In the genomic region with DNA sequence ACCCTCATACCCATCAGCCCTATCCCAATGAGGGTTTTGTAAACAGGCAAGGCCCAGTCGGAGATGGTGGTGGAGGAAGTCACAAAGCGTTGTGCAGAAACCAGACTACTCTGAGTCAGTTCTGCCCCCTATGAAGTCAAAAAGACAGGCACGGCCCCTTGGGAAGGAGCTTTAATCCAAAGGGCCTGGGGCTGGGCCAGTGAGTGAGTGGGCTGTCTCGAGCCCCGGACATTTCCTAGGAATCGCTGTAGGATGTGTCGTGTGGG, we compare ENCODE assay signal across 9 cellular contexts. TPM values are rescaled to one million over a fixed set of nuclear protein-coding genes. Genes with fewer than 3 reads are reported as not detected.
DNase-seq lines count a peak whose midpoint lies in the region; FAIRE-seq and TF ChIP-seq lines count a peak whose summit lies in the region.
"Had no signal": no experiment of that assay in that cellular context is flagged by ENCODE, and none has a peak within 500 bp of the region (broad histone marks: within the 10 kb centered on the region; RNA-seq: fewer than 3 reads in every experiment).

No MANE protein-coding gene starts in this region.

- H3K4me3 ChIP-seq in kidney (ENCODE audit: low read length in 2 of 2) (no peak overlapping the region), transverse colon (no peak overlapping the region)

- POLR2A ChIA-PET in activated CD4-positive, alpha-beta T cell treated with anti-CD3 and anti-CD28 coated beads, Interleukin-2, amount 10 ng/mL, durations not matched to agents 7 days and 5 days (lab: Charles Lee) = interaction anchor here (0.7 to 1.8 kb wide), 3 partner anchors 10 to 209 kb away, joined by 3 to 10 read pairs (median 5); no protein-coding TSS in a partner anchor

- peaks cover 5% of the 10 kb centered on the region for H3K27me3 Mint-ChIP-seq in activated CD4-positive, alpha-beta T cell treated with anti-CD3 and anti-CD28 coated beads, Interleukin-2, amount 10 ng/mL, durations not matched to agents 7 days and 5 days
- H3K27me3 Mint-ChIP-seq in activated T-helper 2 cell treated with anti-CD3 and anti-CD28 coated beads, Interferon-gamma antibody, Interleukin-2, Interleukin-4, amounts not matched to agents 10 μg/mL and 5 μg/mL and 100 μg/mL, durations not matched to agents 14 hours and 24 hours and 36 hours (ENCODE audit: low read depth) = no peaks in the 10 kb centered on the region

- no peak overlapping the region for H3K9ac ChIP-seq in kidney (ENCODE audit: low read length in 2 of 2)

- in situ Hi-C loops in transverse colon (cut with MboI; ENCODE audit: low pct_ligation_motif_present in 1 of 4, low pct_unique_long_range_greater_than_20kb in 1 of 4, low sequenced_read_pairs in 3 of 4) = loop anchor here (5.0 to 25.0 kb wide), 7 partner anchors 57 to 447 kb away; partner anchors contain the start of genes GNAI3 (in 4 of the 4), GSTM4 (in 3 of the 4), GPR61 (in 1 of the 4) and GSTM2 (in 1 of the 4)

- H3K4me1 Mint-ChIP-seq in activated CD4-positive, alpha-beta T cell treated with anti-CD3 and anti-CD28 coated beads, Interleukin-2, amount 10 ng/mL, durations not matched to agents 7 days and 5 days = peaks cover 39% of the 10 kb centered on the region
- peaks cover 42% of the 10 kb centered on the region for H3K4me1 Mint-ChIP-seq in activated T-helper 2 cell treated with anti-CD3 and anti-CD28 coated beads, Interferon-gamma antibody, Interleukin-2, Interleukin-4, amounts not matched to agents 10 μg/mL and 5 μg/mL and 100 μg/mL, durations not matched to agents 14 hours and 24 hours and 36 hours (ENCODE audit: low read depth)

- no peak for TF ChIP-seq POLR2A in transverse colon (IDR thresholded peaks at IDR 0.05)

- H3K27ac ChIP-seq in kidney (ENCODE audit: low read depth in 2 of 2, low read length in 2 of 2) (peak overlapping the region; percentile 2 to 46), transverse colon (peak overlapping the region; percentile 93 to 98 (median 96))

- H3K36me3 Mint-ChIP-seq in activated CD4-positive, alpha-beta T cell treated with anti-CD3 and anti-CD28 coated beads, Interleukin-2, amount 10 ng/mL, durations not matched to agents 7 days and 5 days (ENCODE audit: low read depth) = peaks cover 3% of the 10 kb centered on the region
- peaks cover 26% of the 10 kb centered on the region for H3K36me3 Mint-ChIP-seq in activated T-helper 2 cell treated with anti-CD3 and anti-CD28 coated beads, Interferon-gamma antibody, Interleukin-2, Interleukin-4, amounts not matched to agents 10 μg/mL and 5 μg/mL and 100 μg/mL, durations not matched to agents 14 hours and 24 hours and 36 hours (ENCODE audit: low read depth)

- no peak for FAIRE-seq in kidney (lab: Jason Lieb, UNC)
- FAIRE-seq: small intestine had no signal

- H3K9me3 Mint-ChIP-seq in activated CD4-positive, alpha-beta T cell treated with anti-CD3 and anti-CD28 coated beads, Interleukin-2, amount 10 ng/mL, durations not matched to agents 7 days and 5 days = no peaks in the 10 kb centered on the region
- no peaks in the 10 kb centered on the region for H3K9me3 Mint-ChIP-seq in activated T-helper 2 cell treated with anti-CD3 and anti-CD28 coated beads, Interferon-gamma antibody, Interleukin-2, Interleukin-4, amounts not matched to agents 10 μg/mL and 5 μg/mL and 100 μg/mL, durations not matched to agents 14 hours and 24 hours and 36 hours

- H3K4me1 ChIP-seq in kidney (ENCODE audit: control insufficient read depth in 1 of 2, insufficient read depth in 1 of 2, low read depth in 1 of 2, low read length in 2 of 2) = peaks cover 26 to 33% of the 10 kb centered on the region in 2 donors
- peaks cover 24 to 55% (median 41%) of the 10 kb centered on the region in 4 donors for H3K4me1 ChIP-seq in transverse colon

- TF ChIP-seq CTCF in kidney (IDR thresholded peaks at IDR 0.05; ENCODE audit: borderline replicate concordance, extremely low read depth, insufficient read depth) (no peak), transverse colon (IDR thresholded peaks at IDR 0.05) (no peak)

- no peak for DNase-seq in activated CD4-positive, alpha-beta T cell treated with anti-CD3 and anti-CD28 coated beads, Interleukin-2, amount 10 ng/mL, durations not matched to agents 7 days and 5 days
- DNase-seq in activated CD4-positive, alpha-beta T cell treated with anti-CD3 and anti-CD28 coated beads, Interleukin-2, amount 50 U/mL, for 1 hour = no peak
- DNase-seq in activated T-helper 2 cell treated with anti-CD3 and anti-CD28 coated beads, Interferon-gamma antibody, Interleukin-2, Interleukin-4, amounts not matched to agents 10 μg/mL and 5 μg/mL and 100 μg/mL, durations not matched to agents 14 hours and 24 hours and 36 hours (ENCODE audit: low spot score) = no peak
- DNase-seq in kidney (no peak), transverse colon (no peak), NCI-H345 treated with DMSO at 0.1 percent for 48 hours (lab: John Stamatoyannopoulos, UW; ENCODE audit: unreplicated experiment) (no peak), cerebellum (ENCODE audit: low spot score) (no peak)
- DNase-seq in stimulated activated naive CD4-positive, alpha-beta T cell (lab: John Stamatoyannopoulos, UW) = no peak

- intact Hi-C loops in activated T-helper 2 cell treated with anti-CD3 and anti-CD28 coated beads, Interferon-gamma antibody, Interleukin-2, Interleukin-4, amounts not matched to agents 10 μg/mL and 5 μg/mL and 100 μg/mL, durations not matched to agents 14 hours and 24 hours and 36 hours (cut with micrococcal nuclease) = loop anchor here (1.0 kb wide), 5 partner anchors 74 to 436 kb away; partner anchors contain the start of genes CSF1 and GNAI3
- intact Hi-C loops in kidney (cut with DNase I) = loop anchor here (5.0 kb wide), 1 partner anchor 207 kb away; no protein-coding TSS in a partner anchor
- intact Hi-C loops in transverse colon (cut with DNase I; ENCODE audit: low total_unique reads) = loop anchor here (1.0 to 10.0 kb wide), 3 partner anchors 59 to 329 kb away; partner anchors contain the start of gene GSTM4

- H3K9me3 ChIP-seq in kidney (ENCODE audit: control insufficient read depth in 1 of 2, low read length in 2 of 2) (no peaks in the 10 kb centered on the region), transverse colon (no peaks in the 10 kb centered on the region)

- TF ChIP-seq EP300 in transverse colon (IDR thresholded peaks at IDR 0.05; ENCODE audit: low read depth) = no peak

- H3K36me3 ChIP-seq in kidney (ENCODE audit: control insufficient read depth in 1 of 2, insufficient read depth in 2 of 2, low read length in 2 of 2) (peaks cover 0 to 2% of the 10 kb centered on the region in 2 donors), transverse colon (no peaks in the 10 kb centered on the region)

- WGBS in transverse colon (ENCODE audit: low coverage in 1 of 2), 2 donors = 16% methylated on average over 7 of the region's 7 CpGs; no CpG with 5 or more reads in 1 of the 2 donors

- CTCF ChIA-PET in activated CD4-positive, alpha-beta T cell treated with anti-CD3 and anti-CD28 coated beads, Interleukin-2, amount 10 ng/mL, durations not matched to agents 7 days and 5 days (lab: Charles Lee) = interaction anchor here (0.6 to 12.9 kb wide), 54 partner anchors 9 to 897 kb away, joined by 3 to 475 read pairs (median 5); partner anchors contain the start of genes AMPD2, EPS8L3, GNAI3 and GNAT2

- peak overlapping the region; percentile 89 for H3K4me3 Mint-ChIP-seq in activated CD4-positive, alpha-beta T cell treated with anti-CD3 and anti-CD28 coated beads, Interleukin-2, amount 10 ng/mL, durations not matched to agents 7 days and 5 days
- H3K4me3 Mint-ChIP-seq in activated T-helper 2 cell treated with anti-CD3 and anti-CD28 coated beads, Interferon-gamma antibody, Interleukin-2, Interleukin-4, amounts not matched to agents 10 μg/mL and 5 μg/mL and 100 μg/mL, durations not matched to agents 14 hours and 24 hours and 36 hours (ENCODE audit: low read depth) = peak overlapping the region; percentile 97

- H3K27ac Mint-ChIP-seq in activated CD4-positive, alpha-beta T cell treated with anti-CD3 and anti-CD28 coated beads, Interleukin-2, amount 10 ng/mL, durations not matched to agents 7 days and 5 days = peak overlapping the region; percentile 97
- H3K27ac Mint-ChIP-seq in activated T-helper 2 cell treated with anti-CD3 and anti-CD28 coated beads, Interferon-gamma antibody, Interleukin-2, Interleukin-4, amounts not matched to agents 10 μg/mL and 5 μg/mL and 100 μg/mL, durations not matched to agents 14 hours and 24 hours and 36 hours = peak overlapping the region; percentile 97

- no peaks in the 10 kb centered on the region for H3K27me3 ChIP-seq in transverse colon

RNA-seq across cellular contexts. Expression of gene AHCYL1, which starts 0.4 kb away (rescaled TPM):
- 10 to 100 TPM; 50.4 to 50.9 TPM for total RNA-seq in activated CD4-positive, alpha-beta T cell treated with anti-CD3 and anti-CD28 coated beads, Interleukin-2, amount 10 ng/mL, durations not matched to agents 7 days and 5 days
- total RNA-seq in activated T-helper 2 cell treated with anti-CD3 and anti-CD28 coated beads, Interferon-gamma antibody, Interleukin-2, Interleukin-4, amounts not matched to agents 10 μg/mL and 5 μg/mL and 100 μg/mL, durations not matched to agents 14 hours and 24 hours and 36 hours = 85.8 and 86.5 TPM in 2 replicates
- 125 TPM for total RNA-seq in kidney
- 103 TPM for polyA plus RNA-seq in kidney (ENCODE audit: insufficient read depth, low read depth, low replicate concordance)
- 10 to 100 TPM; 31.8 to 71.5 (median 51.3) TPM for total RNA-seq in transverse colon
- total RNA-seq in cerebellum = 39.6 TPM

RNA-seq across cellular contexts. Expression of gene STRIP1, which starts 50.3 kb away (rescaled TPM):
- 10 to 100 TPM; 33.4 to 35.9 TPM for total RNA-seq in activated CD4-positive, alpha-beta T cell treated with anti-CD3 and anti-CD28 coated beads, Interleukin-2, amount 10 ng/mL, durations not matched to agents 7 days and 5 days
- 37.4 and 39.1 TPM in 2 replicates for total RNA-seq in activated T-helper 2 cell treated with anti-CD3 and anti-CD28 coated beads, Interferon-gamma antibody, Interleukin-2, Interleukin-4, amounts not matched to agents 10 μg/mL and 5 μg/mL and 100 μg/mL, durations not matched to agents 14 hours and 24 hours and 36 hours
- 31.1 TPM for total RNA-seq in kidney
- 9.5 TPM for polyA plus RNA-seq in kidney (ENCODE audit: insufficient read depth, low read depth, low replicate concordance)
- 10 to 100 TPM; 32.6 to 72.2 (median 58.7) TPM for total RNA-seq in transverse colon
- total RNA-seq in cerebellum = 112 TPM
